In genomic region chr5:65034782-65035181, GRCh38 we compare ENCODE assay signal across 8 cellular contexts.
DNase-seq lines count a peak whose midpoint lies in the region; ATAC-seq and TF ChIP-seq lines count a peak whose summit lies in the region.

No MANE protein-coding gene starts in this region.

- POLR2A ChIA-PET in Caco-2 (lab: Charles Lee) = interaction anchor here (0.6 to 1.0 kb wide), 2 partner anchors 69 to 209 kb away, joined by 3 to 4 read pairs; no protein-coding TSS in a partner anchor
- POLR2A ChIA-PET in naive thymus-derived CD4-positive, alpha-beta T cell (lab: Charles Lee) = interaction anchor here (0.8 kb wide), 1 partner anchor 69 kb away, joined by 3 read pairs; no protein-coding TSS in a partner anchor

- TF ChIP-seq CTCF in Caco-2 (IDR thresholded peaks at IDR 0.05; ENCODE audit: insufficient read depth in 1 of 2, low read depth in 1 of 2, low read length in 1 of 2, severe bottlenecking in 1 of 2, unreplicated experiment in 1 of 2) = no peak
- no peak for TF ChIP-seq CTCF in colonic mucosa (IDR thresholded peaks at IDR 0.05)

- CTCF ChIA-PET in Caco-2 (lab: Charles Lee) = interaction anchor here (0.6 to 1.1 kb wide), 3 partner anchors 63 to 263 kb away, joined by 4 to 5 read pairs (median 4); no protein-coding TSS in a partner anchor
- CTCF ChIA-PET in naive thymus-derived CD4-positive, alpha-beta T cell (lab: Charles Lee) = no interaction called here

- H3K36me3 Mint-ChIP-seq in Caco-2 (ENCODE audit: insufficient read depth, unreplicated experiment) = peaks cover 16% of the 10 kb centered on the region
- H3K36me3 Mint-ChIP-seq in naive thymus-derived CD4-positive, alpha-beta T cell = peaks cover 0 to 1% (median 0%) of the 10 kb centered on the region in 5 donors

- H3K27me3 ChIP-seq in Caco-2 (replicated peaks; ENCODE audit: control insufficient read depth, insufficient read depth, low read length) (no peaks in the 10 kb centered on the region), colonic mucosa (no peaks in the 10 kb centered on the region)
- H3K27me3 ChIP-seq in naive thymus-derived CD4-positive, alpha-beta T cell (ENCODE audit: control insufficient read depth in 2 of 2, insufficient read depth in 2 of 2, low read length in 2 of 2) = no peaks in the 10 kb centered on the region

- H3K4me1 ChIP-seq in Caco-2 (peaks cover 7% of the 10 kb centered on the region; the same call in 1 of the 2 replicates), colonic mucosa (no peaks in the 10 kb centered on the region)
- peaks cover 20% of the 10 kb centered on the region in 2 donors for H3K4me1 ChIP-seq in naive thymus-derived CD4-positive, alpha-beta T cell (ENCODE audit: control insufficient read depth in 2 of 2, insufficient read depth in 2 of 2, low read length in 2 of 2)

- DNase-seq in Caco-2 (no peak), NCI-H187 treated with DMSO at 0.1 percent for 48 hours (lab: John Stamatoyannopoulos, UW) (peak; percentile 41), colonic mucosa (no peak), OCI-M1 (lab: John Stamatoyannopoulos, UW) (no peak), NCI-H510A treated with DMSO at 0.1 percent for 48 hours (lab: John Stamatoyannopoulos, UW) (no peak), cerebellar cortex (ENCODE audit: low spot score) (no peak)
- DNase-seq in naive thymus-derived CD4-positive, alpha-beta T cell = no peak

- peak overlapping the region; percentile 84 for H3K27ac Mint-ChIP-seq in Caco-2 (ENCODE audit: unreplicated experiment)
- H3K27ac Mint-ChIP-seq in naive thymus-derived CD4-positive, alpha-beta T cell = peak overlapping the region; percentile 84 to 96 (median 89)

- peaks cover 6% of the 10 kb centered on the region for H3K4me1 Mint-ChIP-seq in Caco-2 (ENCODE audit: low read depth, unreplicated experiment)
- peaks cover 3 to 36% (median 29%) of the 10 kb centered on the region in 7 donors for H3K4me1 Mint-ChIP-seq in naive thymus-derived CD4-positive, alpha-beta T cell

- H3K9me3 Mint-ChIP-seq in Caco-2 (ENCODE audit: unreplicated experiment) = no peaks in the 10 kb centered on the region
- H3K9me3 Mint-ChIP-seq in naive thymus-derived CD4-positive, alpha-beta T cell = peaks cover 0 to 3% (median 0%) of the 10 kb centered on the region in 11 donors

- peak overlapping the region; percentile 64 for H3K27ac ChIP-seq in colonic mucosa
- peak overlapping the region; percentile 84 for H3K27ac ChIP-seq in naive thymus-derived CD4-positive, alpha-beta T cell (ENCODE audit: low read depth, low read length)

- no peaks in the 10 kb centered on the region for H3K27me3 Mint-ChIP-seq in Caco-2 (ENCODE audit: insufficient read depth, unreplicated experiment)
- H3K27me3 Mint-ChIP-seq in naive thymus-derived CD4-positive, alpha-beta T cell = no peaks in the 10 kb centered on the region

- H3K4me3 ChIP-seq in Caco-2 (ENCODE audit: low read depth, low read length) (peak overlapping the region; percentile 63; the same call in 1 of the 2 replicates), colonic mucosa (peak overlapping the region; percentile 61)
- H3K4me3 ChIP-seq in naive thymus-derived CD4-positive, alpha-beta T cell (ENCODE audit: low read length) = peak overlapping the region; percentile 78

- H3K4me3 Mint-ChIP-seq in Caco-2 (ENCODE audit: unreplicated experiment) = peak overlapping the region; percentile 79
- H3K4me3 Mint-ChIP-seq in naive thymus-derived CD4-positive, alpha-beta T cell = peak overlapping the region; percentile 46 to 94 (median 82)

- no TSS peak for BruUV-seq in Caco-2 (replicated peaks; lab: Mats Ljungman, UMichigan)

- intact Hi-C loops in Caco-2 (cut with micrococcal nuclease; ENCODE audit: unreplicated experiment) = loop anchor here (1.0 to 10.0 kb wide), 3 partner anchors 77 to 529 kb away; partner anchors contain the start of genes ADAMTS6, CENPK and PPWD1
- intact Hi-C loops in colonic mucosa (cut with DNase I) = loop anchor here (10.0 kb wide), 1 partner anchor 230 kb away; no protein-coding TSS in a partner anchor
- intact Hi-C loops in naive thymus-derived CD4-positive, alpha-beta T cell (cut with micrococcal nuclease) = loop anchor here (1.0 to 5.0 kb wide), 10 partner anchors 42 to 1110 kb away; partner anchors contain the start of genes ERBIN (in 2 of the 2), CENPK (in 1 of the 2), CWC27 (in 1 of the 2) and NLN (in 1 of the 2)

- H3K36me3 ChIP-seq in Caco-2 (ENCODE audit: control insufficient read depth, insufficient read depth, low read length) (no peaks in the 10 kb centered on the region), colonic mucosa (no peaks in the 10 kb centered on the region)
- H3K36me3 ChIP-seq in naive thymus-derived CD4-positive, alpha-beta T cell (ENCODE audit: control insufficient read depth in 2 of 3, insufficient read depth in 3 of 3, low read length in 3 of 3) = no peaks in the 10 kb centered on the region

- H3K9ac ChIP-seq in colonic mucosa (ENCODE audit: low read depth in 2 of 2, low read length in 2 of 2) = peak overlapping the region; percentile 55 to 88

- H3K9me3 ChIP-seq in Caco-2 = no peaks in the 10 kb centered on the region
- no peaks in the 10 kb centered on the region for H3K9me3 ChIP-seq in colonic mucosa
- H3K9me3 ChIP-seq in naive thymus-derived CD4-positive, alpha-beta T cell (ENCODE audit: control insufficient read depth in 2 of 3, low read length in 3 of 3) = no peaks in the 10 kb centered on the region

- ATAC-seq in naive thymus-derived CD4-positive, alpha-beta T cell = no peak
- no peak for ATAC-seq in GM19467 (IDR thresholded peaks at IDR 0.05; ENCODE audit: unreplicated experiment)
